ENCODE assay signal across 24 cellular contexts in genomic region chr1:70331962-70332361, GRCh38. TPM values are rescaled to one million over a fixed set of nuclear protein-coding genes. Genes with fewer than 3 reads are reported as not detected.
A peak's percentile ranks its signal among the peaks of the same experiment; 100 is the strongest.
DNase-seq lines count a peak whose midpoint lies in the region; ATAC-seq and TF ChIP-seq lines count a peak whose summit lies in the region.
"Had no signal": no experiment of that assay in that cellular context is flagged by ENCODE, and none has a peak within 500 bp of the region (broad histone marks: within the 10 kb centered on the region; RNA-seq: fewer than 3 reads in every experiment).

No MANE protein-coding gene starts in this region.

- no peak overlapping the region for H2BK5ac ChIP-seq in mesenchymal stem cell (ENCODE audit: low read depth, low read length, poor library complexity, severe bottlenecking)

- no peak overlapping the region for H3K4ac ChIP-seq in mesenchymal stem cell (ENCODE audit: low read depth in 1 of 2, low read length in 2 of 2)

- H4K8ac ChIP-seq in mesenchymal stem cell (ENCODE audit: low read length): no peak overlapping the region

- H3K27me3 ChIP-seq in mesenchymal stem cell (ENCODE audit: control insufficient read depth in 1 of 2, insufficient read depth in 1 of 2, low read length in 2 of 2) (no peaks in the 10 kb centered on the region), gastrocnemius medialis (no peaks in the 10 kb centered on the region)
- H3K27me3 ChIP-seq: neutrophil had no signal

- H3K27me3 Mint-ChIP-seq in activated T-cell treated with anti-CD3 and anti-CD28 coated beads, Interleukin-2, amount 50 U/mL, for 4 hours (ENCODE audit: low read depth): no peaks in the 10 kb centered on the region
- H3K27me3 Mint-ChIP-seq: stimulated activated memory B cell treated with anti-CD40 and anti-IgM and Interleukin-4, amounts not matched to agents 10 μg/mL and 1 μg/mL and 100 μg/mL, for 72 hours had no signal

- H3K14ac ChIP-seq in mesenchymal stem cell (ENCODE audit: low read length in 2 of 2): no peak overlapping the region

- intact Hi-C loops in gastrocnemius medialis (cut with DNase I; ENCODE audit: low total_unique reads): no loop called here

- peaks cover 10% of the 10 kb centered on the region for H3K79me1 ChIP-seq in mesenchymal stem cell (replicated peaks; ENCODE audit: low read length, poor library complexity, severe bottlenecking)

- H4K91ac ChIP-seq in mesenchymal stem cell (ENCODE audit: low read length): no peak overlapping the region

- H3K36me3 Mint-ChIP-seq in activated T-cell treated with anti-CD3 and anti-CD28 coated beads, Interleukin-2, amount 50 U/mL, for 4 hours (ENCODE audit: insufficient read depth): peaks cover 14% of the 10 kb centered on the region

- no peak overlapping the region for H2AK5ac ChIP-seq in mesenchymal stem cell (ENCODE audit: low read length, severe bottlenecking)

- no peak overlapping the region for H2BK12ac ChIP-seq in mesenchymal stem cell (ENCODE audit: low read length in 2 of 2)

- H2BK120ac ChIP-seq in mesenchymal stem cell (ENCODE audit: low read depth, low read length): no peak overlapping the region

- H3K4me2 ChIP-seq in mesenchymal stem cell (ENCODE audit: low read length, poor library complexity, severe bottlenecking): no peak overlapping the region

- TF ChIP-seq CTCF in epithelial cell of esophagus (IDR thresholded peaks at IDR 0.05; ENCODE audit: insufficient read depth, low read depth, low read length, missing control alignments): no peak
- TF ChIP-seq CTCF in gastrocnemius medialis (IDR thresholded peaks at IDR 0.05 in 4 of 5, conservative IDR thresholded peaks at IDR 0.05 in 1 of 5): no peak

- no peak overlapping the region for H3K18ac ChIP-seq in mesenchymal stem cell (ENCODE audit: low read depth in 1 of 2, low read length in 2 of 2)

- H2AFZ ChIP-seq in mesenchymal stem cell (ENCODE audit: low read depth, low read length): no peak overlapping the region

- no peak overlapping the region for H3K4me3 ChIP-seq in epithelial cell of esophagus (ENCODE audit: low read length)
- H3K4me3 ChIP-seq in mesenchymal stem cell (ENCODE audit: insufficient read depth in 1 of 2, low read depth in 1 of 2, low read length in 2 of 2): no peak overlapping the region
- H3K4me3 ChIP-seq in gastrocnemius medialis: no peak overlapping the region
- H3K4me3 ChIP-seq: prostate gland, skin epidermis, thoracic aorta had no signal

- ATAC-seq in GM21723 (IDR thresholded peaks at IDR 0.05; ENCODE audit: unreplicated experiment) (no peak), gastrocnemius medialis (no peak)
- no peak for ATAC-seq in activated T-cell treated with anti-CD3 and anti-CD28 coated beads, Interleukin-2, amount 50 U/mL, for 4 hours
- ATAC-seq: HepG2; stimulated activated memory B cell treated with anti-CD40 and anti-IgM and Interleukin-4, amounts not matched to agents 10 μg/mL and 1 μg/mL and 100 μg/mL, for 72 hours had no signal

- no peak overlapping the region for H3K23ac ChIP-seq in mesenchymal stem cell (ENCODE audit: low read length in 2 of 2)

- no peak overlapping the region for H3K27ac ChIP-seq in mesenchymal stem cell (ENCODE audit: low read length, poor library complexity, severe bottlenecking)
- H3K27ac ChIP-seq in gastrocnemius medialis: peak overlapping the region in 1 of 4 donors; percentile 41
- H3K27ac ChIP-seq: neutrophil, skin epidermis, thoracic aorta had no signal

- H3K9me3 Mint-ChIP-seq in activated T-cell treated with anti-CD3 and anti-CD28 coated beads, Interleukin-2, amount 50 U/mL, for 4 hours: no peaks in the 10 kb centered on the region
- H3K9me3 Mint-ChIP-seq: stimulated activated memory B cell treated with anti-CD40 and anti-IgM and Interleukin-4, amounts not matched to agents 10 μg/mL and 1 μg/mL and 100 μg/mL, for 72 hours; T-helper 2 cell treated with Interferon-gamma antibody and Interleukin-4, amounts not matched to agents 5 μg/mL and 100 μg/mL, for 36 hours had no signal

- H3K4me1 ChIP-seq in mesenchymal stem cell (ENCODE audit: control insufficient read depth, insufficient read depth, low read depth, low read length) (peaks cover 7% of the 10 kb centered on the region), gastrocnemius medialis (peaks cover 0 to 12% of the 10 kb centered on the region in 2 donors)
- H3K4me1 ChIP-seq: prostate gland had no signal

- H3K36me3 ChIP-seq in mesenchymal stem cell (ENCODE audit: control insufficient read depth in 1 of 2, insufficient read depth in 2 of 2, low read depth in 1 of 2, low read length in 2 of 2): peaks cover 7 to 16% of the 10 kb centered on the region in 2 experiments
- H3K36me3 ChIP-seq in gastrocnemius medialis: no peaks in the 10 kb centered on the region
- H3K36me3 ChIP-seq: neutrophil, prostate gland had no signal

- H3K4me3 Mint-ChIP-seq in activated T-cell treated with anti-CD3 and anti-CD28 coated beads, Interleukin-2, amount 50 U/mL, for 4 hours: no peak overlapping the region
- H3K4me3 Mint-ChIP-seq: stimulated activated memory B cell treated with anti-CD40 and anti-IgM and Interleukin-4, amounts not matched to agents 10 μg/mL and 1 μg/mL and 100 μg/mL, for 72 hours; T-helper 2 cell treated with Interferon-gamma antibody and Interleukin-4, amounts not matched to agents 5 μg/mL and 100 μg/mL, for 36 hours had no signal

- no peak for TF ChIP-seq POLR2A in gastrocnemius medialis (IDR thresholded peaks at IDR 0.05)

- no peak overlapping the region for H2BK15ac ChIP-seq in mesenchymal stem cell (ENCODE audit: low read depth, poor library complexity, severe bottlenecking)

- no peaks in the 10 kb centered on the region for H3K9me3 ChIP-seq in mesenchymal stem cell (ENCODE audit: control insufficient read depth, low read length)
- no peaks in the 10 kb centered on the region for H3K9me3 ChIP-seq in gastrocnemius medialis
- H3K9me3 ChIP-seq: neutrophil, prostate gland, thoracic aorta had no signal

- no peak overlapping the region for H3K9ac ChIP-seq in mesenchymal stem cell (ENCODE audit: low read length)

- peaks cover 20% of the 10 kb centered on the region for H3K4me1 Mint-ChIP-seq in activated T-cell treated with anti-CD3 and anti-CD28 coated beads, Interleukin-2, amount 50 U/mL, for 4 hours (ENCODE audit: low read depth)

- peak; percentile 35 for DNase-seq in EH (ENCODE audit: low read depth)
- DNase-seq in LHCN-M2 (ENCODE audit: low read depth): peak; percentile 74
- peak; percentile 69 for DNase-seq in epithelial cell of esophagus (ENCODE audit: low read depth)
- DNase-seq in mesenchymal stem cell: peak; percentile 29
- no peak for DNase-seq in NCI-H524 (lab: John Stamatoyannopoulos, UW)
- DNase-seq in gastrocnemius medialis: no peak
- no peak for DNase-seq in activated T-cell treated with anti-CD3 and anti-CD28 coated beads, Interleukin-2, amount 50 U/mL, for 4 hours
- DNase-seq: activated CD8-positive, alpha-beta memory T cell treated with anti-CD3 and anti-CD28 coated beads, Interleukin-2, amount 50 U/mL, for 48 hours; activated effector memory CD4-positive, alpha-beta T cell treated with Interleukin-2 at 50 U/mL for 16 hours; dermis blood vessel endothelial cell; islet precursor cell; NCI-H1105; NCI-H2081; NCI-H446 treated with DMSO at 0.1 percent for 48 hours; NK-92 treated with Interleukin-12 subunit alpha and Interleukin-12 subunit beta, amount 100 ng/mL, for 24 hours; stimulated activated CD4-positive, alpha-beta T cell treated with anti-CD3 and anti-CD28 coated beads, Interleukin-2, amount 100 ng/mL, for 24 hours had no signal

- in situ Hi-C loops in gastrocnemius medialis (cut with MboI; ENCODE audit: low sequenced_read_pairs in 4 of 4): no loop called here

RNA-seq across cellular contexts. Expression of gene ANKRD13C, which starts 22.6 kb away (rescaled TPM):
- total RNA-seq in LHCN-M2 (2014; rRNA removed) (16.5 and 22.5 TPM in 2 replicates), gastrocnemius medialis (10 to 100 TPM in 2 of 4 donors, 1 to 10 TPM in 2; 9.6 to 13.5 (median 11.1) TPM)
- polyA plus RNA-seq in LHCN-M2 (2012): 6.7 TPM
- polyA plus RNA-seq in mesenchymal stem cell (2013, experiment 1 of 2): 22.4 TPM
- polyA plus RNA-seq in mesenchymal stem cell (2013, experiment 2 of 2): 23.5 TPM
- 10 to 100 TPM; 24.7 to 26.9 (median 26.5) TPM for total RNA-seq in activated T-cell treated with anti-CD3 and anti-CD28 coated beads, Interleukin-2, amount 50 U/mL, for 4 hours

Comparison
In these comparisons a context has a peak if more than half of its experiments do, and no peak if none do; other contexts are left out.
1. DNase-seq: peak in EH (single experiment), LHCN-M2 (single experiment), epithelial cell of esophagus (single experiment) and mesenchymal stem cell (single experiment); none in NCI-H524 (0 of 2), gastrocnemius medialis (0 of 2) and activated T-cell treated with anti-CD3 and anti-CD28 coated beads, Interleukin-2, amount 50 U/mL, for 4 hours (single experiment).